In the genomic region with DNA sequence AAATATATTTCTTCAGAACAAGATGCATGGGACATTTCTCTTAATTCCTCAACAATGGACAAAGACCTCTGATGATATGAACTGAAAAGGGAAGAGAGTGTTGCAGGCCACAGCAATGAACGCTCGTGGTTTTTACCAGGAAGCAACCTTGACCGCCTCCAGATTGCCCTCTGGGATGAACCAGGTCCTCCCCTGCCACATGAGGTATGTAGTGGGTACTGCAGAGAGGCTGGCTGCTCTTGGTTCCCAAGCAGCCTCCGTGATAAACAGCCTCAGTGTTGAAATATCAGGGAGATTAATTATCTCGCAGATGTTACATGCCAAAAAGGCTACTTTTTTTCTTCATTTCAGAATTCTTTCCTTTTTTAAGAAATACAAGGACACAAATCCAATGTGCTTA, we compare ENCODE assay signal across 16 cellular contexts.
DNase-seq lines count a peak whose midpoint lies in the region; ATAC-seq, FAIRE-seq and TF ChIP-seq lines count a peak whose summit lies in the region.
"Had no signal": no experiment of that assay in that cellular context is flagged by ENCODE, and none has a peak within 500 bp of the region (broad histone marks: within the 10 kb centered on the region; RNA-seq: fewer than 3 reads in every experiment).

No MANE protein-coding gene starts in this region.

- peaks cover 3% of the 10 kb centered on the region for H3K9me3 ChIP-seq in astrocyte (ENCODE audit: insufficient read depth, low read depth, low read length)
- no peaks in the 10 kb centered on the region for H3K9me3 ChIP-seq in left lung
- H3K9me3 ChIP-seq: breast epithelium, Peyer's patch had no signal

- in situ Hi-C loops in T47D (cut with HindIII; ENCODE audit: low pct_unique_long_range_greater_than_20kb, low sequenced_read_pairs) = no loop called here

- no peaks in the 10 kb centered on the region for H4K20me1 ChIP-seq in astrocyte (ENCODE audit: insufficient read depth, low read length)

- H3K27ac ChIP-seq in astrocyte (ENCODE audit: low read depth, low read length) = no peak overlapping the region
- no peak overlapping the region for H3K27ac ChIP-seq in left lung
- H3K27ac ChIP-seq: breast epithelium had no signal

- no peak overlapping the region for H2AFZ ChIP-seq in astrocyte (ENCODE audit: low read depth, low read length)

- no TSS peak for BruUV-seq in MCF 10A (replicated peaks; lab: Mats Ljungman, UMichigan)

- no peaks in the 10 kb centered on the region for H3K4me1 Mint-ChIP-seq in MCF 10A (ENCODE audit: insufficient read depth, unreplicated experiment)
- H3K4me1 Mint-ChIP-seq in astrocyte (ENCODE audit: low read depth, unreplicated experiment) = peaks cover 20% of the 10 kb centered on the region

- no peaks in the 10 kb centered on the region for H3K27me3 ChIP-seq in astrocyte (ENCODE audit: insufficient read depth, low read length)
- no peaks in the 10 kb centered on the region for H3K27me3 ChIP-seq in left lung
- H3K27me3 ChIP-seq: breast epithelium, Peyer's patch had no signal

- ATAC-seq in left lung (peak; percentile 18), GM19351 (IDR thresholded peaks at IDR 0.05; ENCODE audit: unreplicated experiment) (no peak), left colon (no peak), GM18861 (IDR thresholded peaks at IDR 0.05; ENCODE audit: unreplicated experiment) (no peak)

- H3K9me3 Mint-ChIP-seq in MCF 10A (ENCODE audit: unreplicated experiment) (no peaks in the 10 kb centered on the region), astrocyte (ENCODE audit: unreplicated experiment) (no peaks in the 10 kb centered on the region)

- intact Hi-C loops in MCF 10A (cut with micrococcal nuclease) = no loop called here
- intact Hi-C loops in left lung (cut with DNase I) = no loop called here
- intact Hi-C loops in left colon (cut with DNase I, micrococcal nuclease) = no loop called here

- H3K27me3 Mint-ChIP-seq in MCF 10A (ENCODE audit: insufficient read depth, unreplicated experiment) (no peaks in the 10 kb centered on the region), astrocyte (ENCODE audit: low read depth, unreplicated experiment) (no peaks in the 10 kb centered on the region)

- H3K4me1 ChIP-seq in astrocyte (ENCODE audit: insufficient read depth, low read length) = no peaks in the 10 kb centered on the region
- H3K4me1 ChIP-seq in left lung = peaks cover 0 to 7% of the 10 kb centered on the region in 2 donors
- H3K4me1 ChIP-seq: breast epithelium had no signal

- no peaks in the 10 kb centered on the region for H3K79me2 ChIP-seq in astrocyte (ENCODE audit: insufficient read depth, low read length)

- FAIRE-seq in astrocyte (lab: Jason Lieb, UNC) = no peak

- H3K4me3 Mint-ChIP-seq in MCF 10A (ENCODE audit: unreplicated experiment) (no peak overlapping the region), astrocyte (ENCODE audit: unreplicated experiment) (no peak overlapping the region)

- H3K4me3 ChIP-seq in astrocyte (ENCODE audit: insufficient read depth, low read depth, low read length) (no peak overlapping the region), left lung (no peak overlapping the region)
- H3K4me3 ChIP-seq: breast epithelium, Peyer's patch had no signal

- H3K36me3 Mint-ChIP-seq in MCF 10A (ENCODE audit: insufficient read depth, unreplicated experiment) (no peaks in the 10 kb centered on the region), astrocyte (ENCODE audit: low read depth, unreplicated experiment) (peaks cover 6% of the 10 kb centered on the region)

- no peak overlapping the region for H3K27ac Mint-ChIP-seq in MCF 10A (ENCODE audit: low read depth, unreplicated experiment)
- H3K27ac Mint-ChIP-seq in astrocyte (ENCODE audit: unreplicated experiment) = peak overlapping the region; percentile 42

- H3K4me2 ChIP-seq in astrocyte (ENCODE audit: low read length) = no peak overlapping the region

- POLR2A ChIA-PET in MCF 10A (lab: Yijun Ruan, JAX) = interaction anchor here (0.5 kb wide), 1 partner anchor 44 kb away, joined by 3 read pairs; no protein-coding TSS in a partner anchor

- H3K36me3 ChIP-seq in astrocyte (ENCODE audit: insufficient read depth, low read length) (no peaks in the 10 kb centered on the region), left lung (no peaks in the 10 kb centered on the region)
- H3K36me3 ChIP-seq: breast epithelium, Peyer's patch had no signal

- DNase-seq in T47D (ENCODE audit: low read depth in 1 of 2, low spot score in 1 of 2) (peak; percentile 18 to 35), MCF 10A (ENCODE audit: unreplicated experiment) (no peak), astrocyte (ENCODE audit: low read depth) (no peak), left lung (no peak), NCI-H774 (lab: John Stamatoyannopoulos, UW) (no peak), left colon (no peak)
- DNase-seq: activated CD4-positive, alpha-beta T cell treated with anti-CD3 and anti-CD28 coated beads, Interleukin-2, amount 50 U/mL, for 4 hours; Calu3; glutamatergic neuron; left cardiac atrium; NCI-H1417; NCI-H446; Peyer's patch had no signal

- CTCF ChIA-PET in MCF 10A (lab: Yijun Ruan, JAX) = no interaction called here

- H3K9ac ChIP-seq in astrocyte (ENCODE audit: low read length) = no peak overlapping the region

- TF ChIP-seq CTCF in MCF 10A (IDR thresholded peaks at IDR 0.05; ENCODE audit: unreplicated experiment) (no peak), astrocyte (IDR thresholded peaks at IDR 0.05; ENCODE audit: insufficient read depth, low read depth, low read length) (no peak), left lung (IDR thresholded peaks at IDR 0.05) (no peak)

Comparison
In these comparisons a context has a peak if more than half of its experiments do, and no peak if none do; other contexts are left out.
1. DNase-seq: peak in T47D (2 of 2); none in MCF 10A (single experiment), astrocyte (single experiment), left lung (0 of 2), NCI-H774 (single experiment) and left colon (0 of 2).